8 cellular contexts compared by ENCODE assay signal in genomic region chr17:21452377-21453143, GRCh38.
DNase-seq lines count a peak whose midpoint lies in the region; ATAC-seq, FAIRE-seq and TF ChIP-seq lines count a peak whose summit lies in the region.

No MANE protein-coding gene starts in this region.

- peak overlapping the region; percentile 14 for H3K4me3 ChIP-seq in bronchial epithelial cell (ENCODE audit: low read depth, low read length)
- peak overlapping the region; percentile 23 for H3K4me3 ChIP-seq in skeletal muscle satellite cell (ENCODE audit: low read length)

- TF ChIP-seq POLR2A in GM12891 (IDR thresholded peaks at IDR 0.05; ENCODE audit: low read depth, low read length) = no peak

- peaks cover 2% of the 10 kb centered on the region for H3K27me3 ChIP-seq in bronchial epithelial cell (ENCODE audit: control insufficient read depth, insufficient read depth, low read length)
- H3K27me3 ChIP-seq in skeletal muscle satellite cell (ENCODE audit: control insufficient read depth, insufficient read depth, low read length) = peaks cover 12% of the 10 kb centered on the region

- H3K9me3 Mint-ChIP-seq in immature natural killer cell = no peaks in the 10 kb centered on the region

- no peak overlapping the region for H3K27ac Mint-ChIP-seq in immature natural killer cell

- H3K9ac ChIP-seq in skeletal muscle satellite cell (ENCODE audit: low read depth, low read length) = no peak overlapping the region

- no peak for DNase-seq in GM12891 (ENCODE audit: insufficient read length, low spot score)
- DNase-seq in RWPE1 (ENCODE audit: low spot score) = peak; percentile 13
- DNase-seq in bronchial epithelial cell (ENCODE audit: low read depth) = peak; percentile 53
- peak; percentile 14 to 28 (median 27) for DNase-seq in immature natural killer cell

- H3K27ac ChIP-seq in RWPE1 = no peak overlapping the region

- TF ChIP-seq CTCF in RWPE1 (conservative IDR thresholded peaks at IDR 0.05; ENCODE audit: low read depth) (peak; percentile 31; the same call in 1 of the 2 replicates), bronchial epithelial cell (IDR thresholded peaks at IDR 0.05; ENCODE audit: insufficient read depth, low read length, severe bottlenecking) (peak; percentile 53)

- H3K9me3 ChIP-seq in skeletal muscle satellite cell (replicated peaks; ENCODE audit: low read length) = no peaks in the 10 kb centered on the region

- H3K36me3 ChIP-seq in bronchial epithelial cell (ENCODE audit: control insufficient read depth, insufficient read depth, low read length) = no peaks in the 10 kb centered on the region
- no peaks in the 10 kb centered on the region for H3K36me3 ChIP-seq in skeletal muscle satellite cell (ENCODE audit: insufficient read depth, low read length)

- POLR2A ChIA-PET in RWPE1 (lab: Yijun Ruan, JAX; ENCODE audit: low non-redundant PET) = no interaction called here

- peaks cover 17 to 22% of the 10 kb centered on the region in 2 donors for H3K4me1 Mint-ChIP-seq in immature natural killer cell

- no peak for ATAC-seq in GM19455 (IDR thresholded peaks at IDR 0.05; ENCODE audit: unreplicated experiment)
- ATAC-seq in GM21381 (IDR thresholded peaks at IDR 0.05; ENCODE audit: unreplicated experiment) = no peak
- no peak for ATAC-seq in GM21360 (IDR thresholded peaks at IDR 0.05; ENCODE audit: unreplicated experiment)

- CTCF ChIA-PET in RWPE1 (lab: Yijun Ruan, JAX) = no interaction called here

- peak overlapping the region; percentile 55 to 82 (median 70) for H3K4me3 Mint-ChIP-seq in immature natural killer cell

- H3K27me3 Mint-ChIP-seq in immature natural killer cell (ENCODE audit: low read depth in 3 of 3) = peaks cover 4 to 14% (median 6%) of the 10 kb centered on the region in 3 donors

- peak overlapping the region; percentile 47 for H3K4me2 ChIP-seq in skeletal muscle satellite cell (ENCODE audit: low read length)

- no peak for FAIRE-seq in GM12891 (lab: Jason Lieb, UNC)
- FAIRE-seq in bronchial epithelial cell (lab: Jason Lieb, UNC) = no peak

- no peaks in the 10 kb centered on the region for H3K36me3 Mint-ChIP-seq in immature natural killer cell

- peaks cover 9% of the 10 kb centered on the region for H3K4me1 ChIP-seq in skeletal muscle satellite cell (ENCODE audit: control insufficient read depth, insufficient read depth, low read length)

TF ChIP-seq in GM12891, 5 proteins besides CTCF, POLR2A, EP300 and RAD21:
- TF ChIP-seq POLR2AphosphoS5 (IDR thresholded peaks at IDR 0.05; ENCODE audit: low read depth, low read length) = no peak
- peak; percentile 63 for TF ChIP-seq SPI1 (IDR thresholded peaks at IDR 0.05; ENCODE audit: low read depth, low read length)
TF ChIP-seq in GM12891: peak in this region for 1.
